In the genomic region with DNA sequence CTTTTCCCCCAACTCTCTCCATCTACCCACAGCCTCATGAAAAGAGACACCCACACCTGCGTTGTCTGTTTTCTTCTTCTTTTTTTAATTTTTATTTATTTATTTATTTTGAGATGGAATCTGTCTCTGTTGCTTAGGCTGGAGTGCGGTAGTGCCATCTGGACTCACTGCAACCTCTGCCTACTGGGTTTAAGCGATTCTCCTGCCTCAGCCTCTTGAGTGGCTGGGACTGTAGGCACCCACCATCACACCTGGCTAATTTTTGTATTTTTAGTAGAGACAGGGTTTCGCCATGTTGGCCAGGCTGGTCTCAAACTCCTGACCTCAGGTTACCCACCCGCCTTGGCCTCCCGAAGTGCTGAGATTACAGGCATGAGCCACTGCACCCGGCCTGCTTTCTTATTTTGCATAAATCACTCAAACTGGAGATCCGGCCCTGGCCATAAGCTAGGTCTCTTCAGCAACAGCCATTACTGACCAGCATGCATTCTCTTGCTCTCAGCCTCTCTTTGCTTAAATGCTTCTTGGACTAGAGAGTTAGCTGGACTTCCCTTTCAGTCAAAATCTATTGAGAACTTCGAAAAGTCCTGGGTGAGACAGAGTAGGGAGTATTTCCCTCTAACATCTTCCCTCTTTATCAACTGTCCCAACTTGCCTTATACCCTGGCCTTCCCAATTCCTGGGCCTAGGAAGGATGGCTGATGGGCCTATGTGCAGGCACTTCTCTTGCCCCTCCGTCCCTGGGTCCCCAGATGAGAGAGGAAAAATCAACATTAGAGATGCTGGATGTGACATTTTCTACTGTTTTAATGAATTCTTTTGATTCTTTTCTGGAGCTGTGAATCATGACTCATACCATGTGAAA, we compare ENCODE assay signal across 29 cellular contexts. TPM values are rescaled to one million over a fixed set of nuclear protein-coding genes. Genes with fewer than 3 reads are reported as not detected.
DNase-seq lines count a peak whose midpoint lies in the region; ATAC-seq and TF ChIP-seq lines count a peak whose summit lies in the region.
"Had no signal": no experiment of that assay in that cellular context is flagged by ENCODE, and none has a peak within 500 bp of the region (broad histone marks: within the 10 kb centered on the region; RNA-seq: fewer than 3 reads in every experiment).

No MANE protein-coding gene starts in this region.

- H3K27ac ChIP-seq in right cardiac atrium (ENCODE audit: low read length): no peak overlapping the region
- H3K27ac ChIP-seq in right lobe of liver: no peak overlapping the region
- H3K27ac ChIP-seq: C4-2B, cardiac muscle cell, esophagus squamous epithelium, hepatocyte, ovary, upper lobe of right lung had no signal

- H3K4me3 Mint-ChIP-seq in T-cell: peak overlapping the region in 1 of 3 donors; percentile 83
- no peak overlapping the region for H3K4me3 Mint-ChIP-seq in immature natural killer cell
- H3K4me3 Mint-ChIP-seq in type B pancreatic cell: no peak overlapping the region
- H3K4me3 Mint-ChIP-seq: WTC11 had no signal

- intact Hi-C loops in cardiac septum (cut with DNase I) (no loop called here), right cardiac atrium (cut with DNase I) (no loop called here), right lobe of liver (cut with DNase I) (no loop called here)

- ATAC-seq in right cardiac atrium (no peak), T-cell (replicated peaks in 1 of 4) (no peak), right lobe of liver (no peak)
- ATAC-seq: GM12878, HCT116, K562, Panc1, upper lobe of right lung, WTC11 had no signal

- TF ChIP-seq CTCF in type B pancreatic cell (conservative IDR thresholded peaks at IDR 0.05): no peak
- no peak for TF ChIP-seq CTCF in right lobe of liver (IDR thresholded peaks at IDR 0.05)

- H3K4me1 ChIP-seq in right cardiac atrium (ENCODE audit: control insufficient read depth, insufficient read depth, low read length) (no peaks in the 10 kb centered on the region), right lobe of liver (no peaks in the 10 kb centered on the region)
- H3K4me1 ChIP-seq: upper lobe of right lung had no signal

- CTCF ChIA-PET in T-cell (lab: Charles Lee): no interaction called here

- H3K4me3 ChIP-seq in right cardiac atrium (ENCODE audit: low read length) (no peak overlapping the region), right lobe of liver (no peak overlapping the region)
- H3K4me3 ChIP-seq: cardiac muscle cell, esophagus squamous epithelium, GM12878, hepatocyte, K562, MG63, ovary, upper lobe of right lung had no signal

- H3K9me3 Mint-ChIP-seq in T-cell (no peaks in the 10 kb centered on the region), immature natural killer cell (no peaks in the 10 kb centered on the region), type B pancreatic cell (peaks cover 4% of the 10 kb centered on the region)

- peak overlapping the region; percentile 57 to 67 for H3K27ac Mint-ChIP-seq in T-cell
- peak overlapping the region in 5 of 6 donors; percentile 2 to 66 (median 4) for H3K27ac Mint-ChIP-seq in immature natural killer cell
- peak overlapping the region; percentile 26 for H3K27ac Mint-ChIP-seq in type B pancreatic cell
- H3K27ac Mint-ChIP-seq: WTC11 had no signal

- DNase-seq in cardiac septum (ENCODE audit: low spot score): peak; percentile 10
- no peak for DNase-seq in right cardiac atrium
- DNase-seq in T-cell: no peak
- DNase-seq in immature natural killer cell: no peak
- no peak for DNase-seq in type B pancreatic cell (ENCODE audit: extremely low spot score, unreplicated experiment)
- DNase-seq in epidermal melanocyte (ENCODE audit: insufficient read length, low spot score): no peak
- DNase-seq in right lobe of liver: no peak
- DNase-seq: aorta, EL, esophagus squamous epithelium, MG63, NCI-H2029 treated with DMSO at 0.1 percent for 48 hours, NCI-H2227 treated with DMSO at 0.1 percent for 48 hours, NCI-H526 treated with DMSO at 0.1 percent for 48 hours, ovary, SHP77, small intestine, upper lobe of right lung had no signal

- POLR2A ChIA-PET in T-cell (lab: Charles Lee): no interaction called here

- H3K4me1 Mint-ChIP-seq in T-cell (peaks cover 39 to 55% (median 53%) of the 10 kb centered on the region in 3 donors), immature natural killer cell (peaks cover 27 to 36% of the 10 kb centered on the region in 2 donors), type B pancreatic cell (ENCODE audit: unreplicated experiment) (peaks cover 34% of the 10 kb centered on the region)

- no peaks in the 10 kb centered on the region for H3K27me3 Mint-ChIP-seq in T-cell
- peaks cover 1 to 6% (median 2%) of the 10 kb centered on the region in 3 donors for H3K27me3 Mint-ChIP-seq in immature natural killer cell (ENCODE audit: low read depth in 3 of 3)
- H3K27me3 Mint-ChIP-seq in type B pancreatic cell: no peaks in the 10 kb centered on the region

- TF ChIP-seq POLR2A in right lobe of liver (IDR thresholded peaks at IDR 0.05): no peak

- H3K27me3 ChIP-seq in right cardiac atrium (ENCODE audit: control insufficient read depth, insufficient read depth) (no peaks in the 10 kb centered on the region), right lobe of liver (no peaks in the 10 kb centered on the region)
- H3K27me3 ChIP-seq: cardiac muscle cell, hepatocyte, MG63, ovary, upper lobe of right lung had no signal

- H3K36me3 Mint-ChIP-seq in T-cell (no peaks in the 10 kb centered on the region), immature natural killer cell (no peaks in the 10 kb centered on the region), type B pancreatic cell (no peaks in the 10 kb centered on the region)

- 92% methylated on average over 10 of the region's 10 CpGs for WGBS in right cardiac atrium
- WGBS in right lobe of liver (ENCODE audit: insufficient coverage, low coverage, low lambda C conversion rate, missing lambda C conversion rate): 88% methylated on average over 8 of the region's 10 CpGs

- no peaks in the 10 kb centered on the region for H3K36me3 ChIP-seq in right lobe of liver
- H3K36me3 ChIP-seq: cardiac muscle cell, esophagus squamous epithelium, MG63, ovary, upper lobe of right lung had no signal

- H3K9me3 ChIP-seq in right cardiac atrium (ENCODE audit: control insufficient read depth, low read length) (no peaks in the 10 kb centered on the region), right lobe of liver (no peaks in the 10 kb centered on the region)
- H3K9me3 ChIP-seq: esophagus squamous epithelium, MG63, ovary, upper lobe of right lung had no signal

RNA-seq across cellular contexts. Expression of a gene that starts 27.3 kb away (rescaled TPM):
- 0.43 TPM for total RNA-seq in cardiac septum
- total RNA-seq in right cardiac atrium: under 1 TPM; 0.23 to 0.42 (median 0.33) TPM
- 0.29 TPM for polyA plus RNA-seq in right cardiac atrium
- total RNA-seq in T-cell: 1 to 10 TPM in 3 of 5 donors, under 1 TPM in 2; 0.25 to 1.5 (median 1.3) TPM
- not detected for polyA plus RNA-seq in immature natural killer cell
- total RNA-seq in type B pancreatic cell (ENCODE audit: low replicate concordance): 24.6 and 68.3 TPM in 2 replicates
- total RNA-seq in right lobe of liver: under 1 TPM in 4 of 6 experiments, not detected in 2; 0.07 to 0.35 (median 0.23) TPM
- total RNA-seq: GM12878, HT1080, K562, renal cortical epithelial cell had no signal
- polyA plus RNA-seq: AG04450, GM12878, K562 had no signal

Comparison
In these comparisons a context has a peak if more than half of its experiments do, and no peak if none do; other contexts are left out.
1. H3K27ac Mint-ChIP-seq: peak in every context shown above with its lines; median percentile 62 in T-cell; 26 in type B pancreatic cell; 4 in immature natural killer cell.
2. RNA of a gene that starts 27.3 kb away (total RNA-seq): 24.6 to 68.3 TPM in type B pancreatic cell; 0.25 to 1.5 TPM in T-cell, 0.43 TPM in cardiac septum (single experiment), 0.23 to 0.42 TPM in right cardiac atrium and 0.07 to 0.35 TPM in right lobe of liver; every median in the first group is over 10 times any median in the second.